ENCODE assay signal across 1 cellular context in the genomic region with DNA sequence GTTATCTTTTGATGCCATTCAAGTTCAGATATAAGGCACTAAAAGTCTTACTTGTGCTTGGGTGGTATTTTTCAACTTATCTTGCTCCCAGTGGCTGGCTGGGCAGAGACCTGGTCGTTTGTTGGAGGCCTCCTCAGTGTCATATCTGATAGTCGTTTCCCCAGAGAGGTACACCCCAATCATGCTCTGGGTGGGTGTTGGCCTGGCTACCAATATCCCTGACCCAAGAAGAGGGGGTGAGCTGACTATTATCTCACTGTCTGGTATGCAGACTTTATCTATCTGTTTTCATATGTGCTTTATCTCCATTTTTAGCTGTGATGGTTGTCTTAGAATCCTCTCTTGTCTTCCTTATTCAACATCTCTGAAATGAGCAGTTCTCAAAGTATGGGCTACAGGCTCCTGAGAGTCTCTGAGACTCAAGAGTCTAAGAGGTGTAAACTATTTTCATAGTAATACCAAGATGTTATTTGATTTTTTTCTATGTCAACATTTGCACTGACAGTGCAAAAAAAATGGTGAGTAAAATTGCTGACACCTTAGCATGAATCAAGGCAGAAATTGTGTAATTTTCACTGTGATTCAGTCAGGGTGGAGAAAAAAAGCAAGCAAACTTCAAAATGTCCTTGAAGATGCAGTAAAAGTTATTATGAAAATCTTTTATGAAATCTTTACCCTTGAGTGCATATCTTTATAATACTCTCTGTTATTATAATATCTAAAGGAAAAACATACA.
A peak's percentile ranks its signal among the peaks of the same experiment; 100 is the strongest.
TF ChIP-seq lines count a peak whose summit lies in the region.

No MANE protein-coding gene starts in this region.

TF ChIP-seq in HepG2, 621 proteins besides CTCF, POLR2A, EP300 and RAD21:
- TF ChIP-seq HNRNPL (IDR thresholded peaks at IDR 0.05; ENCODE audit: low read depth, low read length) (no peak), MAFF (IDR thresholded peaks at IDR 0.05; ENCODE audit: low read depth, low read length) (peak; percentile 75), DMAP1 (CRISPR knock-in tag; IDR thresholded peaks at IDR 0.05) (no peak), MAFK (conservative IDR thresholded peaks at IDR 0.05 in 1 of 2, IDR thresholded peaks at IDR 0.05 in 1 of 2; ENCODE audit: low read length in 2 of 2) (peak; percentile 51 to 77; a peak in 3 of 4 replicates)
TF ChIP-seq in HepG2: peak in this region for 2.
